In the genomic region with DNA sequence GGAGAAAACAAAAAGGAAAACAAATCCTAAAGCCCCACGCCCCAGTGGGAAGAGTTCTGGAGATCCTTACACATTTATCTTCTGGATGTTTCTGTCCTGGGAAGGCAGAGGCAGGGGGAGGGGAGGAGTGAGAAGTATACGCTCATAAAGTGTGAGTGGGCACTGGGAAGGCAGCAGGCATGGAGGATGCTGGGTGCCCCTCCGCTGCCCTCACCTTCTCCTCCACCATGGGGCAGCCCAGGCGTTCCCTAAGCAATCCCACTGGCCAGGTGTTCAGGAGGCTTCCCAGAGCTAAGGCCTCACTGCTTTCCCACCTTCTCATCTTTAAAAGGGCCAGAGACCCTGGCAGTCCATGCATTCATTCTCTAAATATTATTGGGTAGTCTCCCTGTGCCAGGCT, we compare ENCODE assay signal across 18 cellular contexts.
DNase-seq lines count a peak whose midpoint lies in the region; ATAC-seq and TF ChIP-seq lines count a peak whose summit lies in the region.
"Had no signal": no experiment of that assay in that cellular context is flagged by ENCODE, and none has a peak within 500 bp of the region (broad histone marks: within the 10 kb centered on the region; RNA-seq: fewer than 3 reads in every experiment).

No MANE protein-coding gene starts in this region.

- CTCF ChIA-PET in SK-N-SH (lab: Yijun Ruan, JAX) = interaction anchor here (0.7 to 1.7 kb wide), 2 partner anchors 12 to 188 kb away, joined by 5 read pairs; no protein-coding TSS in a partner anchor

- peaks cover 5% of the 10 kb centered on the region for H3K36me3 Mint-ChIP-seq in chondrocyte (ENCODE audit: low read depth)
- H3K36me3 Mint-ChIP-seq: CD8-positive, alpha-beta T cell had no signal

- H3K4me3 Mint-ChIP-seq in chondrocyte (ENCODE audit: unreplicated experiment) = no peak overlapping the region
- H3K4me3 Mint-ChIP-seq: B cell; CD4-positive, alpha-beta T cell; CD8-positive, alpha-beta T cell had no signal

- peak; percentile 47 for DNase-seq in chondrocyte (ENCODE audit: low spot score)
- DNase-seq in lower lobe of right lung = peak; percentile 4
- peak; percentile 29 for DNase-seq in spleen
- DNase-seq in dermis blood vessel endothelial cell = no peak
- DNase-seq in SK-N-SH = no peak
- DNase-seq: AML-193; Caco-2; Calu3; CD4-positive, alpha-beta T cell; CD8-positive, alpha-beta T cell; DMS79 treated with DMSO at 0.1 percent for 48 hours; GF-D8 had no signal

- no peak for TF ChIP-seq POLR2A in spleen (IDR thresholded peaks at IDR 0.05)

- H3K9me2 ChIP-seq in SK-N-SH = no peaks in the 10 kb centered on the region

- no peak overlapping the region for H3K27ac Mint-ChIP-seq in chondrocyte (ENCODE audit: unreplicated experiment)
- H3K27ac Mint-ChIP-seq: B cell; CD4-positive, alpha-beta T cell; CD8-positive, alpha-beta T cell had no signal

- H3K4me2 ChIP-seq in SK-N-SH = no peak overlapping the region
- H3K4me2 ChIP-seq: A549; BLaER1 treated with 17β-estradiol and CSF1 and Interleukin-3, amounts not matched to agents 10 nM and 100 nM had no signal

- H3K9me3 Mint-ChIP-seq in chondrocyte (ENCODE audit: low read depth) = peaks cover 18% of the 10 kb centered on the region

- no peak for TF ChIP-seq RAD21 in SK-N-SH (IDR thresholded peaks at IDR 0.05; ENCODE audit: low read length)

- peaks cover 23% of the 10 kb centered on the region for H3K27me3 Mint-ChIP-seq in chondrocyte (ENCODE audit: low read depth)

- ATAC-seq in lower lobe of right lung = no peak
- ATAC-seq in GM18517 (IDR thresholded peaks at IDR 0.05; ENCODE audit: unreplicated experiment) = no peak
- ATAC-seq: A549; CD8-positive, alpha-beta T cell had no signal

- H3K9me3 ChIP-seq in lower lobe of right lung = no peaks in the 10 kb centered on the region
- H3K9me3 ChIP-seq in spleen = peaks cover 0 to 8% (median 0%) of the 10 kb centered on the region in 8 donors
- no peaks in the 10 kb centered on the region for H3K9me3 ChIP-seq in SK-N-SH
- H3K9me3 ChIP-seq: Caco-2 had no signal

- H3K36me3 ChIP-seq in lower lobe of right lung (no peaks in the 10 kb centered on the region), spleen (peaks cover 0 to 19% (median 0%) of the 10 kb centered on the region in 6 donors), SK-N-SH (replicated peaks in 1 of 2; ENCODE audit: control insufficient read depth in 1 of 2, insufficient read depth in 2 of 2, low read length in 1 of 2) (no peaks in the 10 kb centered on the region)
- H3K36me3 ChIP-seq: BLaER1 treated with 17β-estradiol and CSF1 and Interleukin-3, amounts not matched to agents 10 nM and 100 nM had no signal

- H3K27ac ChIP-seq in lower lobe of right lung (no peak overlapping the region), spleen (no peak overlapping the region), SK-N-SH (ENCODE audit: low read depth in 2 of 2, low read length in 1 of 2) (peak overlapping the region in 1 of 2 experiments; percentile 24; a peak in 1 of 4 replicates)
- H3K27ac ChIP-seq: 22Rv1; A549; BLaER1 treated with 17β-estradiol and CSF1 and Interleukin-3, amounts not matched to agents 10 nM and 100 nM; C4-2B had no signal

- H3K27me3 ChIP-seq in lower lobe of right lung (ENCODE audit: low read depth) = no peaks in the 10 kb centered on the region
- H3K27me3 ChIP-seq in spleen (replicated peaks in 1 of 7) = no peaks in the 10 kb centered on the region
- H3K27me3 ChIP-seq in SK-N-SH (ENCODE audit: insufficient read depth) = no peaks in the 10 kb centered on the region
- H3K27me3 ChIP-seq: BLaER1 treated with 17β-estradiol and CSF1 and Interleukin-3, amounts not matched to agents 10 nM and 100 nM had no signal

- no peak overlapping the region for H3K4me3 ChIP-seq in lower lobe of right lung
- H3K4me3 ChIP-seq in spleen = no peak overlapping the region
- no peak overlapping the region for H3K4me3 ChIP-seq in SK-N-SH (ENCODE audit: low read depth in 2 of 2, low read length in 1 of 2)
- H3K4me3 ChIP-seq: A549; BLaER1 treated with 17β-estradiol and CSF1 and Interleukin-3, amounts not matched to agents 10 nM and 100 nM had no signal

- no peaks in the 10 kb centered on the region for H3K79me2 ChIP-seq in SK-N-SH (ENCODE audit: insufficient read depth)

- H3K9ac ChIP-seq in SK-N-SH = no peak overlapping the region
- H3K9ac ChIP-seq: BLaER1 treated with 17β-estradiol and CSF1 and Interleukin-3, amounts not matched to agents 10 nM and 100 nM had no signal

- no peaks in the 10 kb centered on the region for H4K20me1 ChIP-seq in SK-N-SH (ENCODE audit: insufficient read depth)
- H4K20me1 ChIP-seq: BLaER1 treated with 17β-estradiol and CSF1 and Interleukin-3, amounts not matched to agents 10 nM and 100 nM had no signal

- no peak for TF ChIP-seq EP300 in SK-N-SH (IDR thresholded peaks at IDR 0.05; ENCODE audit: borderline replicate concordance in 1 of 2, low read depth in 1 of 2, low read length in 1 of 2)

- TF ChIP-seq CTCF in chondrocyte (IDR thresholded peaks at IDR 0.05) (no peak), lower lobe of right lung (IDR thresholded peaks at IDR 0.05) (no peak), spleen (IDR thresholded peaks at IDR 0.05 in 8 of 11, conservative IDR thresholded peaks at IDR 0.05 in 3 of 11) (no peak), SK-N-SH (IDR thresholded peaks at IDR 0.05) (no peak)

- H3K4me1 Mint-ChIP-seq in chondrocyte (ENCODE audit: low read depth) = peaks cover 10% of the 10 kb centered on the region
- H3K4me1 Mint-ChIP-seq: B cell had no signal

- H3K4me1 ChIP-seq in lower lobe of right lung (no peaks in the 10 kb centered on the region), spleen (peaks cover 0 to 16% (median 6%) of the 10 kb centered on the region in 6 donors), SK-N-SH (ENCODE audit: control insufficient read depth in 1 of 2, insufficient read depth in 2 of 2, low read depth in 1 of 2, low read length in 1 of 2) (peaks cover 0 to 34% of the 10 kb centered on the region in 2 experiments; a peak in 1 of 4 replicates)
- H3K4me1 ChIP-seq: A549; BLaER1 treated with 17β-estradiol and CSF1 and Interleukin-3, amounts not matched to agents 10 nM and 100 nM; Caco-2 had no signal

- 75 to 90% (median 85%) methylated on average over 4 of the region's 4 CpGs for WGBS in spleen, 5 donors
- 58% methylated on average over 3 of the region's 4 CpGs for WGBS in SK-N-SH (ENCODE audit: low lambda C conversion rate)

- H3F3A ChIP-seq in SK-N-SH (replicated peaks; ENCODE audit: insufficient read depth) = no peaks in the 10 kb centered on the region

- POLR2A ChIA-PET in SK-N-SH (lab: Yijun Ruan, JAX) = no interaction called here

- intact Hi-C loops in lower lobe of right lung (cut with DNase I) = no loop called here
- intact Hi-C loops in spleen (cut with DNase I; ENCODE audit: low total_unique reads) = no loop called here

- H2AFZ ChIP-seq in SK-N-SH (ENCODE audit: low read depth) = no peak overlapping the region

TF ChIP-seq in SK-N-SH, 30 proteins besides CTCF, POLR2A, EP300 and RAD21 (continues in another document):
- TF ChIP-seq JUND (IDR thresholded peaks at IDR 0.05) (no peak), TEAD4 (IDR thresholded peaks at IDR 0.05; ENCODE audit: borderline replicate concordance, insufficient read depth) (no peak), SIN3A (IDR thresholded peaks at IDR 0.05; ENCODE audit: borderline replicate concordance, low read depth, low read length) (no peak), MEF2A (IDR thresholded peaks at IDR 0.05; ENCODE audit: borderline replicate concordance, low read depth) (no peak), TAF1 (IDR thresholded peaks at IDR 0.05; ENCODE audit: borderline replicate concordance, low read depth, low read length) (no peak), MXI1 (IDR thresholded peaks at IDR 0.05; ENCODE audit: low read depth, low read length) (no peak), EZH2phosphoT487 (IDR thresholded peaks at IDR 0.05; ENCODE audit: borderline replicate concordance, low read depth) (no peak), SMC3 (IDR thresholded peaks at IDR 0.05; ENCODE audit: low read depth, low read length) (no peak), POLR2AphosphoS5 (IDR thresholded peaks at IDR 0.05; ENCODE audit: low read depth, low read length) (no peak), NFIC (IDR thresholded peaks at IDR 0.05; ENCODE audit: borderline replicate concordance) (no peak), FOXM1 (IDR thresholded peaks at IDR 0.05; ENCODE audit: low read depth) (no peak), FOSL2 (IDR thresholded peaks at IDR 0.05; ENCODE audit: borderline replicate concordance, low read depth) (no peak), GATA2 (CRISPR knock-in tag; IDR thresholded peaks at IDR 0.05) (no peak)
- TF ChIP-seq, protein P1, sequence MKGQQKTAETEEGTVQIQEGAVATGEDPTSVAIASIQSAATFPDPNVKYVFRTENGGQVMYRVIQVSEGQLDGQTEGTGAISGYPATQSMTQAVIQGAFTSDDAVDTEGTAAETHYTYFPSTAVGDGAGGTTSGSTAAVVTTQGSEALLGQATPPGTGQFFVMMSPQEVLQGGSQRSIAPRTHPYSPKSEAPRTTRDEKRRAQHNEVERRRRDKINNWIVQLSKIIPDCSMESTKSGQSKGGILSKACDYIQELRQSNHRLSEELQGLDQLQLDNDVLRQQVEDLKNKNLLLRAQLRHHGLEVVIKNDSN (IDR thresholded peaks at IDR 0.05; ENCODE audit: borderline replicate concordance, low read depth) = no peak
- TF ChIP-seq, protein P2, sequence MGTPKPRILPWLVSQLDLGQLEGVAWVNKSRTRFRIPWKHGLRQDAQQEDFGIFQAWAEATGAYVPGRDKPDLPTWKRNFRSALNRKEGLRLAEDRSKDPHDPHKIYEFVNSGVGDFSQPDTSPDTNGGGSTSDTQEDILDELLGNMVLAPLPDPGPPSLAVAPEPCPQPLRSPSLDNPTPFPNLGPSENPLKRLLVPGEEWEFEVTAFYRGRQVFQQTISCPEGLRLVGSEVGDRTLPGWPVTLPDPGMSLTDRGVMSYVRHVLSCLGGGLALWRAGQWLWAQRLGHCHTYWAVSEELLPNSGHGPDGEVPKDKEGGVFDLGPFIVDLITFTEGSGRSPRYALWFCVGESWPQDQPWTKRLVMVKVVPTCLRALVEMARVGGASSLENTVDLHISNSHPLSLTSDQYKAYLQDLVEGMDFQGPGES (IDR thresholded peaks at IDR 0.05; ENCODE audit: low read depth, low read length) = no peak

Comparison
In these comparisons a context has a peak if more than half of its experiments do, and no peak if none do; other contexts are left out.
1. DNase-seq: peak in chondrocyte (single experiment), lower lobe of right lung (single experiment) and spleen (single experiment); none in dermis blood vessel endothelial cell (single experiment) and SK-N-SH (single experiment).